ENCODE assay signal across 29 cellular contexts in the genomic region with DNA sequence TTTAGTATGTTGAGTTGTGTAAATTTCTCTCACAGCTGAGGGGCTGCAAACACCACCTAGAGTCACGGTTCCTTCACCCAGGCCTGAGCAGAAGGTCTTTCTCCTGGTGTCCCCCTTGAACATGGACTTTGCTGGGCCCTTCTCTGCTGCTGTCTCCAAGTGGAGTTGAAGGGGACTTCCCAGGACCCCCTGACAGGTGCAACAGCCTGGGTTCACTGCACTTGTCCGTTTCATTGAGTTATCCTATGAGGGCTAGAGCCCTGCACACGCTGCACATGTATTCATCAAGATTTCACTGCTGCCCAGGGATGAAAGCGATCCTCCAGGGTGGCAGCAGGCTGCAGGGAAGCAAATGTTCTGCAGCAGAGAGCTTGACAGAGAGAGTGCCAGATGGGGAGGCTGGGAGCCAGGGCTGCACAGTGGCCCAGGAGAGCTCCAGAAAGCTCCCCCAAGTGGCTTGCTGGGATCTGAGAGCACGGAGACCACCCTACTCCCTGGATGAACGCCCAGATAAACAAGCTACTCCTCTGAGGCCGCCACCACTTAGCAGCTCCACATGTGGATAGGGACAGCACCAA. TPM values are rescaled to one million over a fixed set of nuclear protein-coding genes. Genes with fewer than 3 reads are reported as not detected.
DNase-seq lines count a peak whose midpoint lies in the region; ATAC-seq, FAIRE-seq and TF ChIP-seq lines count a peak whose summit lies in the region.
"Had no signal": no experiment of that assay in that cellular context is flagged by ENCODE, and none has a peak within 500 bp of the region (broad histone marks: within the 10 kb centered on the region; RNA-seq: fewer than 3 reads in every experiment).

No MANE protein-coding gene starts in this region.

- H3K36me3 ChIP-seq in neural progenitor cell: no peaks in the 10 kb centered on the region
- H3K36me3 ChIP-seq: HAP-1 had no signal

- no peak for DNase-seq in activated naive CD8-positive, alpha-beta T cell treated with anti-CD3 and anti-CD28 coated beads, Interleukin-2, amount 10 ng/mL, durations not matched to agents 7 days and 5 days
- no peak for DNase-seq in activated naive CD8-positive, alpha-beta T cell treated with anti-CD3 and anti-CD28 coated beads for 36 hours
- no peak for DNase-seq in GM12891 (ENCODE audit: insufficient read length, low spot score)
- peak; percentile 74 for DNase-seq in NCI-H446 treated with DMSO at 0.1 percent for 48 hours (lab: John Stamatoyannopoulos, UW)
- DNase-seq in neural progenitor cell (ENCODE audit: low spot score): peak; percentile 18
- DNase-seq in NCI-H2107 treated with DMSO at 0.1 percent for 48 hours (lab: John Stamatoyannopoulos, UW; ENCODE audit: unreplicated experiment): no peak
- DNase-seq: activated CD8-positive, alpha-beta memory T cell treated with anti-CD3 and anti-CD28 coated beads for 24 hours; activated gamma-delta T cell; naive B cell; NCI-H1048; NCI-H2029 treated with DMSO at 0.1 percent for 48 hours; NCI-H526 treated with DMSO at 0.1 percent for 48 hours; stimulated activated naive CD4-positive, alpha-beta T cell treated with Interleukin-2 at 50 U/mL for 16 hours; T-helper 2 cell had no signal

- FAIRE-seq in GM12891 (lab: Jason Lieb, UNC): peak; percentile 35
- FAIRE-seq: D721Med, GM19239 had no signal

- POLR2A ChIA-PET in activated naive CD8-positive, alpha-beta T cell treated with anti-CD3 and anti-CD28 coated beads, Interleukin-2, amount 10 ng/mL, durations not matched to agents 7 days and 5 days (lab: Charles Lee): interaction anchor here (0.8 to 1.0 kb wide), 2 partner anchors 9 to 19 kb away, joined by 4 to 6 read pairs; no protein-coding TSS in a partner anchor

- no peaks in the 10 kb centered on the region for H3K9me3 Mint-ChIP-seq in activated naive CD8-positive, alpha-beta T cell treated with anti-CD3 and anti-CD28 coated beads, Interleukin-2, amount 10 ng/mL, durations not matched to agents 7 days and 5 days
- no peaks in the 10 kb centered on the region for H3K9me3 Mint-ChIP-seq in activated naive CD8-positive, alpha-beta T cell treated with anti-CD3 and anti-CD28 coated beads for 36 hours
- H3K9me3 Mint-ChIP-seq in neural progenitor cell: no peaks in the 10 kb centered on the region
- H3K9me3 Mint-ChIP-seq: CD14-positive monocyte; central memory CD8-positive, alpha-beta T cell; naive B cell had no signal

- no peaks in the 10 kb centered on the region for H3K27me3 ChIP-seq in neural progenitor cell
- H3K27me3 ChIP-seq: dorsolateral prefrontal cortex had no signal

- no peaks in the 10 kb centered on the region for H3K27me3 Mint-ChIP-seq in activated naive CD8-positive, alpha-beta T cell treated with anti-CD3 and anti-CD28 coated beads, Interleukin-2, amount 10 ng/mL, durations not matched to agents 7 days and 5 days
- no peaks in the 10 kb centered on the region for H3K27me3 Mint-ChIP-seq in activated naive CD8-positive, alpha-beta T cell treated with anti-CD3 and anti-CD28 coated beads for 36 hours
- peaks cover 5% of the 10 kb centered on the region for H3K27me3 Mint-ChIP-seq in neural progenitor cell (ENCODE audit: insufficient read depth, low read depth)
- H3K27me3 Mint-ChIP-seq: central memory CD8-positive, alpha-beta T cell had no signal

- no peak overlapping the region for H3K4me3 Mint-ChIP-seq in activated naive CD8-positive, alpha-beta T cell treated with anti-CD3 and anti-CD28 coated beads, Interleukin-2, amount 10 ng/mL, durations not matched to agents 7 days and 5 days
- no peak overlapping the region for H3K4me3 Mint-ChIP-seq in activated naive CD8-positive, alpha-beta T cell treated with anti-CD3 and anti-CD28 coated beads for 36 hours
- no peak overlapping the region for H3K4me3 Mint-ChIP-seq in neural progenitor cell
- H3K4me3 Mint-ChIP-seq: CD14-positive monocyte; central memory CD8-positive, alpha-beta T cell; naive B cell had no signal

- no peaks in the 10 kb centered on the region for H3F3A ChIP-seq in neural progenitor cell (ENCODE audit: low read depth)

- no peak overlapping the region for H2AFZ ChIP-seq in neural progenitor cell (replicated peaks)

- no peak overlapping the region for H3K4me2 ChIP-seq in neural progenitor cell

- no peaks in the 10 kb centered on the region for H4K20me1 ChIP-seq in neural progenitor cell (ENCODE audit: low read depth)

- no peak for TF ChIP-seq CTCF in neural progenitor cell (IDR thresholded peaks at IDR 0.05)

- no peak overlapping the region for H3K4me3 ChIP-seq in neural progenitor cell
- H3K4me3 ChIP-seq: dorsolateral prefrontal cortex, HAP-1 had no signal

- peaks cover 47% of the 10 kb centered on the region for H3K4me1 Mint-ChIP-seq in activated naive CD8-positive, alpha-beta T cell treated with anti-CD3 and anti-CD28 coated beads, Interleukin-2, amount 10 ng/mL, durations not matched to agents 7 days and 5 days
- peaks cover 46% of the 10 kb centered on the region for H3K4me1 Mint-ChIP-seq in activated naive CD8-positive, alpha-beta T cell treated with anti-CD3 and anti-CD28 coated beads for 36 hours
- peaks cover 13% of the 10 kb centered on the region for H3K4me1 Mint-ChIP-seq in neural progenitor cell

- H3K79me2 ChIP-seq in neural progenitor cell (ENCODE audit: low read depth): no peaks in the 10 kb centered on the region

- H3K27ac Mint-ChIP-seq in activated naive CD8-positive, alpha-beta T cell treated with anti-CD3 and anti-CD28 coated beads, Interleukin-2, amount 10 ng/mL, durations not matched to agents 7 days and 5 days: peak overlapping the region; percentile 28
- no peak overlapping the region for H3K27ac Mint-ChIP-seq in activated naive CD8-positive, alpha-beta T cell treated with anti-CD3 and anti-CD28 coated beads for 36 hours
- H3K27ac Mint-ChIP-seq in neural progenitor cell: peak overlapping the region; percentile 44
- H3K27ac Mint-ChIP-seq: CD14-positive monocyte, IgD-negative memory B cell had no signal

- H3K27ac ChIP-seq in neural progenitor cell: no peak overlapping the region
- H3K27ac ChIP-seq: dorsolateral prefrontal cortex had no signal

- no peaks in the 10 kb centered on the region for H3K36me3 Mint-ChIP-seq in activated naive CD8-positive, alpha-beta T cell treated with anti-CD3 and anti-CD28 coated beads, Interleukin-2, amount 10 ng/mL, durations not matched to agents 7 days and 5 days
- H3K36me3 Mint-ChIP-seq in activated naive CD8-positive, alpha-beta T cell treated with anti-CD3 and anti-CD28 coated beads for 36 hours: no peaks in the 10 kb centered on the region
- H3K36me3 Mint-ChIP-seq in neural progenitor cell: no peaks in the 10 kb centered on the region
- H3K36me3 Mint-ChIP-seq: CD14-positive monocyte, IgD-negative memory B cell, naive B cell had no signal

- TF ChIP-seq POLR2A in GM12891 (IDR thresholded peaks at IDR 0.05; ENCODE audit: low read depth, low read length): no peak

- H3K4me1 ChIP-seq in neural progenitor cell: peaks cover 3% of the 10 kb centered on the region
- H3K4me1 ChIP-seq: HAP-1 had no signal

- no peaks in the 10 kb centered on the region for H3K9me3 ChIP-seq in neural progenitor cell (ENCODE audit: low read depth)
- H3K9me3 ChIP-seq: HAP-1 had no signal

- no peak overlapping the region for H3K9ac ChIP-seq in neural progenitor cell

- ATAC-seq in activated naive CD8-positive, alpha-beta T cell treated with anti-CD3 and anti-CD28 coated beads, Interleukin-2, amount 10 ng/mL, durations not matched to agents 7 days and 5 days (ENCODE audit: low read depth): no peak
- ATAC-seq in HG02678 (IDR thresholded peaks at IDR 0.05; ENCODE audit: unreplicated experiment) (no peak), GM19324 (IDR thresholded peaks at IDR 0.05; ENCODE audit: low FRiP score, unreplicated experiment) (no peak)

TF ChIP-seq in GM12891, 5 proteins besides CTCF, POLR2A, EP300 and RAD21:
- no peak for TF ChIP-seq POLR2AphosphoS5 (IDR thresholded peaks at IDR 0.05; ENCODE audit: low read depth, low read length)
TF ChIP-seq in GM12891: peak in this region for 0.

RNA-seq across cellular contexts. Expression of gene TMEM272, which starts 10.3 kb away (rescaled TPM):
- 1 to 10 TPM in 1 of 2 experiments, under 1 TPM in 1; 1.00 to 1.9 TPM for total RNA-seq in activated naive CD8-positive, alpha-beta T cell treated with anti-CD3 and anti-CD28 coated beads, Interleukin-2, amount 10 ng/mL, durations not matched to agents 7 days and 5 days
- 1 to 10 TPM; 1.5 to 1.6 TPM for total RNA-seq in activated naive CD8-positive, alpha-beta T cell treated with anti-CD3 and anti-CD28 coated beads for 36 hours
- polyA plus RNA-seq in GM12891 (2012; ENCODE audit: low read depth, missing spikeins): not detected
- 0.15 TPM in 1 of 2 replicates, not detected in the other for total RNA-seq in neural progenitor cell (ENCODE audit: low replicate concordance)
- total RNA-seq: RPMI7951, ureter had no signal
- polyA plus RNA-seq: AG04450, CD14-positive monocyte, IgD-negative memory B cell had no signal

RNA-seq across cellular contexts. Expression of gene CCDC70, which starts 27.1 kb away (rescaled TPM):
- total RNA-seq in activated naive CD8-positive, alpha-beta T cell treated with anti-CD3 and anti-CD28 coated beads, Interleukin-2, amount 10 ng/mL, durations not matched to agents 7 days and 5 days: not detected
- under 1 TPM; 0.19 to 0.56 TPM for total RNA-seq in activated naive CD8-positive, alpha-beta T cell treated with anti-CD3 and anti-CD28 coated beads for 36 hours
- polyA plus RNA-seq in GM12891 (2012; ENCODE audit: low read depth, missing spikeins): not detected
- total RNA-seq in neural progenitor cell (ENCODE audit: low replicate concordance): not detected in 2 replicates
- total RNA-seq: dorsolateral prefrontal cortex, liver, omental fat pad, RPMI7951, temporal lobe, ureter had no signal
- polyA plus RNA-seq: AG04450, CD14-positive monocyte, IgD-negative memory B cell had no signal

RNA-seq across cellular contexts. Expression of gene DHRS12, which starts 30.7 kb away (rescaled TPM):
- total RNA-seq in activated naive CD8-positive, alpha-beta T cell treated with anti-CD3 and anti-CD28 coated beads, Interleukin-2, amount 10 ng/mL, durations not matched to agents 7 days and 5 days: 10 to 100 TPM; 12.6 to 13.1 TPM
- 1 to 10 TPM; 9.7 to 9.9 TPM for total RNA-seq in activated naive CD8-positive, alpha-beta T cell treated with anti-CD3 and anti-CD28 coated beads for 36 hours
- polyA plus RNA-seq in GM12891 (2012; ENCODE audit: low read depth, missing spikeins): 9.3 TPM
- 5.2 and 7.6 TPM in 2 replicates for total RNA-seq in neural progenitor cell (ENCODE audit: low replicate concordance)

Comparison
In these comparisons a context has a peak if more than half of its experiments do, and no peak if none do; other contexts are left out.
1. DNase-seq: peak in NCI-H446 treated with DMSO at 0.1 percent for 48 hours (single experiment) and neural progenitor cell (single experiment); none in activated naive CD8-positive, alpha-beta T cell treated with anti-CD3 and anti-CD28 coated beads, Interleukin-2, amount 10 ng/mL, durations not matched to agents 7 days and 5 days (single experiment), activated naive CD8-positive, alpha-beta T cell treated with anti-CD3 and anti-CD28 coated beads for 36 hours (single experiment), GM12891 (single experiment) and NCI-H2107 treated with DMSO at 0.1 percent for 48 hours (single experiment).